In genomic region chr17:7204828-7205461, GRCh38 we compare ENCODE assay signal across 9 cellular contexts.
DNase-seq lines count a peak whose midpoint lies in the region; ATAC-seq, FAIRE-seq and TF ChIP-seq lines count a peak whose summit lies in the region.
"Had no signal": no experiment of that assay in that cellular context is flagged by ENCODE, and none has a peak within 500 bp of the region (broad histone marks: within the 10 kb centered on the region; RNA-seq: fewer than 3 reads in every experiment).

No MANE protein-coding gene starts in this region.

- no peak for TF ChIP-seq CTCF in NB4 (IDR thresholded peaks at IDR 0.05; ENCODE audit: low read depth, low read length)

- H3K4me1 Mint-ChIP-seq in central memory CD8-positive, alpha-beta T cell: peaks cover 29% of the 10 kb centered on the region

- peak; percentile 79 for ATAC-seq in GM21576 (IDR thresholded peaks at IDR 0.05; ENCODE audit: unreplicated experiment)
- ATAC-seq in central memory CD8-positive, alpha-beta T cell (replicated peaks; ENCODE audit: extremely low read depth, poor library complexity, severe bottlenecking): peak; percentile 85

- peaks cover 15% of the 10 kb centered on the region for H3K27me3 Mint-ChIP-seq in central memory CD8-positive, alpha-beta T cell

- H3K4me3 ChIP-seq in NB4 (ENCODE audit: low read depth, low read length): no peak overlapping the region

- FAIRE-seq in islet of Langerhans (lab: Jason Lieb, UNC): peak; percentile 27
- FAIRE-seq: colon had no signal

- TF ChIP-seq POLR2A in NB4 (IDR thresholded peaks at IDR 0.05; ENCODE audit: extremely low read depth, insufficient read length): no peak

- peak overlapping the region; percentile 94 for H3K27ac Mint-ChIP-seq in central memory CD8-positive, alpha-beta T cell (ENCODE audit: low read depth)

- peaks cover 14% of the 10 kb centered on the region for H3K36me3 Mint-ChIP-seq in central memory CD8-positive, alpha-beta T cell (ENCODE audit: insufficient read depth)

- DNase-seq in DMS53 treated with DMSO at 0.1 percent for 48 hours (lab: John Stamatoyannopoulos, UW; ENCODE audit: unreplicated experiment) (peak; percentile 88), NB4 (ENCODE audit: low read depth) (peak; percentile 8), 8988T (no peak)
- peak; percentile 76 to 91 (median 88) for DNase-seq in activated CD4-positive, CD25-positive, alpha-beta regulatory T cell (lab: John Stamatoyannopoulos, UW)
- peak; percentile 93 to 99 for DNase-seq in central memory CD8-positive, alpha-beta T cell (ENCODE audit: low spot score in 2 of 2)
- peak; percentile 86 for DNase-seq in stimulated activated CD4-positive, alpha-beta T cell treated with anti-CD3 and anti-CD28 coated beads, Interleukin-12 subunit alpha, Interleukin-12 subunit beta, amount 100 ng/mL, for 4 hours

- H3K9me3 Mint-ChIP-seq in central memory CD8-positive, alpha-beta T cell: no peaks in the 10 kb centered on the region

- peak overlapping the region; percentile 77 for H3K4me3 Mint-ChIP-seq in central memory CD8-positive, alpha-beta T cell
